1 cellular context compared by ENCODE assay signal in the genomic region with DNA sequence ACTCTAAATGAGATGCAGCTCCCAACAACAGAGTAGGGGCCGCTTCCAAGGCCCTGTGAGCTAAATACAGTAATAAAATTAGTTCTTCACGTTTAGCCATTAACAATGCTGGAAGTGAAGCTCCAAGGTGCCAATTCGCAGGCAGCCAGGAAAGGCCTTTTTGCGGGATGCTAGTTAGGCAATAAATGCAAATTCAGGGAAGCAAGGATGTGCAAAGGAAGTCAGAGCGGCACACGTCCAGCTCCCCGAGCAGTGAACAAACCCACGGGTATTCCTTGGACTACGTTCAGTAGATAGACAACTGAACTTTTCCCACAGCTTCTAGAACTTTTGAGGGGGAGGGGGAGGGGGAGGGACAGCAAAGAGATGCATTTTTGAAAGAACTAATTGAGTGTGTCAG.
TF ChIP-seq lines count a peak whose summit lies in the region.

No MANE protein-coding gene starts in this region.

TF ChIP-seq in GM23338, 12 proteins besides CTCF, POLR2A, EP300 and RAD21 (continued from another document):
- TF ChIP-seq, protein P1, sequence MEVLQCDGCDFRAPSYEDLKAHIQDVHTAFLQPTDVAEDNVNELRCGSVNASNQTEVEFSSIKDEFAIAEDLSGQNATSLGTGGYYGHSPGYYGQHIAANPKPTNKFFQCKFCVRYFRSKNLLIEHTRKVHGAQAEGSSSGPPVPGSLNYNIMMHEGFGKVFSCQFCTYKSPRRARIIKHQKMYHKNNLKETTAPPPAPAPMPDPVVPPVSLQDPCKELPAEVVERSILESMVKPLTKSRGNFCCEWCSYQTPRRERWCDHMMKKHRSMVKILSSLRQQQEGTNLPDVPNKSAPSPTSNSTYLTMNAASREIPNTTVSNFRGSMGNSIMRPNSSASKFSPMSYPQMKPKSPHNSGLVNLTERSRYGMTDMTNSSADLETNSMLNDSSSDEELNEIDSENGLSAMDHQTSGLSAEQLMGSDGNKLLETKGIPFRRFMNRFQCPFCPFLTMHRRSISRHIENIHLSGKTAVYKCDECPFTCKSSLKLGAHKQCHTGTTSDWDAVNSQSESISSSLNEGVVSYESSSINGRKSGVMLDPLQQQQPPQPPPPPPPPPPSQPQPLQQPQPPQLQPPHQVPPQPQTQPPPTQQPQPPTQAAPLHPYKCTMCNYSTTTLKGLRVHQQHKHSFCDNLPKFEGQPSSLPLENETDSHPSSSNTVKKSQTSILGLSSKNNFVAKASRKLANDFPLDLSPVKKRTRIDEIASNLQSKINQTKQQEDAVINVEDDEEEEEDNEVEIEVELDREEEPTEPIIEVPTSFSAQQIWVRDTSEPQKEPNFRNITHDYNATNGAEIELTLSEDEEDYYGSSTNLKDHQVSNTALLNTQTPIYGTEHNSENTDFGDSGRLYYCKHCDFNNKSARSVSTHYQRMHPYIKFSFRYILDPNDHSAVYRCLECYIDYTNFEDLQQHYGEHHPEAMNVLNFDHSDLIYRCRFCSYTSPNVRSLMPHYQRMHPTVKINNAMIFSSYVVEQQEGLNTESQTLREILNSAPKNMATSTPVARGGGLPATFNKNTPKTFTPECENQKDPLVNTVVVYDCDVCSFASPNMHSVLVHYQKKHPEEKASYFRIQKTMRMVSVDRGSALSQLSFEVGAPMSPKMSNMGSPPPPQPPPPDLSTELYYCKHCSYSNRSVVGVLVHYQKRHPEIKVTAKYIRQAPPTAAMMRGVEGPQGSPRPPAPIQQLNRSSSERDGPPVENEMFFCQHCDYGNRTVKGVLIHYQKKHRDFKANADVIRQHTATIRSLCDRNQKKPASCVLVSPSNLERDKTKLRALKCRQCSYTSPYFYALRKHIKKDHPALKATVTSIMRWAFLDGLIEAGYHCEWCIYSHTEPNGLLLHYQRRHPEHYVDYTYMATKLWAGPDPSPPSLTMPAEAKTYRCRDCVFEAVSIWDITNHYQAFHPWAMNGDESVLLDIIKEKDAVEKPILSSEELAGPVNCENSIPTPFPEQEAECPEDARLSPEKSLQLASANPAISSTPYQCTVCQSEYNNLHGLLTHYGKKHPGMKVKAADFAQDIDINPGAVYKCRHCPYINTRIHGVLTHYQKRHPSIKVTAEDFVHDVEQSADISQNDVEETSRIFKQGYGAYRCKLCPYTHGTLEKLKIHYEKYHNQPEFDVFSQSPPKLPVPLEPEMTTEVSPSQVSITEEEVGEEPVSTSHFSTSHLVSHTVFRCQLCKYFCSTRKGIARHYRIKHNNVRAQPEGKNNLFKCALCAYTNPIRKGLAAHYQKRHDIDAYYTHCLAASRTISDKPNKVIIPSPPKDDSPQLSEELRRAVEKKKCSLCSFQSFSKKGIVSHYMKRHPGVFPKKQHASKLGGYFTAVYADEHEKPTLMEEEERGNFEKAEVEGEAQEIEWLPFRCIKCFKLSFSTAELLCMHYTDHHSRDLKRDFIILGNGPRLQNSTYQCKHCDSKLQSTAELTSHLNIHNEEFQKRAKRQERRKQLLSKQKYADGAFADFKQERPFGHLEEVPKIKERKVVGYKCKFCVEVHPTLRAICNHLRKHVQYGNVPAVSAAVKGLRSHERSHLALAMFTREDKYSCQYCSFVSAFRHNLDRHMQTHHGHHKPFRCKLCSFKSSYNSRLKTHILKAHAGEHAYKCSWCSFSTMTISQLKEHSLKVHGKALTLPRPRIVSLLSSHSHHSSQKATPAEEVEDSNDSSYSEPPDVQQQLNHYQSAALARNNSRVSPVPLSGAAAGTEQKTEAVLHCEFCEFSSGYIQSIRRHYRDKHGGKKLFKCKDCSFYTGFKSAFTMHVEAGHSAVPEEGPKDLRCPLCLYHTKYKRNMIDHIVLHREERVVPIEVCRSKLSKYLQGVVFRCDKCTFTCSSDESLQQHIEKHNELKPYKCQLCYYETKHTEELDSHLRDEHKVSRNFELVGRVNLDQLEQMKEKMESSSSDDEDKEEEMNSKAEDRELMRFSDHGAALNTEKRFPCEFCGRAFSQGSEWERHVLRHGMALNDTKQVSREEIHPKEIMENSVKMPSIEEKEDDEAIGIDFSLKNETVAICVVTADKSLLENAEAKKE (CRISPR knock-in tag; IDR thresholded peaks at IDR 0.05) = no peak
- no peak for TF ChIP-seq CREB1 (CRISPR knock-in tag; IDR thresholded peaks at IDR 0.05; ENCODE audit: low read depth)
